ENCODE assay signal across 1 cellular context in the genomic region with DNA sequence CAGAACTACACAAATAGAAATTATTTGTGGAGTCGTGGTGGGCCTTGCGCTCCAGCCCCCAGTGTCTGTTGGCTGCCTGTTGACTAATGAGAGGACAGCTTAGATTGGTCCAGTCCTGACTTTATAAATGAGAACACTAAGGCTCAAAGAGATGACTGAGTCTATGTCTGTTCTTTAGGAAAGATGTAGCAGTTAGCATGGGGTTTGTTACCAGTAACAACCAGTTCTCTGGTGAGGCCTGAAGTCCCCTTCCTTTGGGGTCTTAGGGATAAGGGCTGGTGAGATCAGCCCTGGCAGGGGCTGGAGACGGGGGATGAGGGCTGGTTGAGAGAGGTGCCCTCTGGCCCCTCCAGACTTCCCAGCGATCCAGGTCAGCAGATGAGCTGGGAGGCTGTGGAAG.
TF ChIP-seq lines count a peak whose summit lies in the region.

No MANE protein-coding gene starts in this region.

TF ChIP-seq in liver, 16 proteins besides CTCF, POLR2A, EP300 and RAD21 (continued from another document):
- TF ChIP-seq REST (IDR thresholded peaks at IDR 0.05) (no peak), HNF4G (IDR thresholded peaks at IDR 0.05) (no peak), EGR1 (IDR thresholded peaks at IDR 0.05; ENCODE audit: low read depth in 2 of 2) (no peak), SP1 (IDR thresholded peaks at IDR 0.05) (no peak), ATF3 (IDR thresholded peaks at IDR 0.05) (no peak), FOXA2 (IDR thresholded peaks at IDR 0.05) (no peak), GABPA (IDR thresholded peaks at IDR 0.05 in 1 of 2, conservative IDR thresholded peaks at IDR 0.05 in 1 of 2) (no peak), YY1 (IDR thresholded peaks at IDR 0.05) (no peak)
TF ChIP-seq in liver: peak in this region for 0.
